Comparison of ENCODE assay signal across 10 cellular contexts in the genomic region with DNA sequence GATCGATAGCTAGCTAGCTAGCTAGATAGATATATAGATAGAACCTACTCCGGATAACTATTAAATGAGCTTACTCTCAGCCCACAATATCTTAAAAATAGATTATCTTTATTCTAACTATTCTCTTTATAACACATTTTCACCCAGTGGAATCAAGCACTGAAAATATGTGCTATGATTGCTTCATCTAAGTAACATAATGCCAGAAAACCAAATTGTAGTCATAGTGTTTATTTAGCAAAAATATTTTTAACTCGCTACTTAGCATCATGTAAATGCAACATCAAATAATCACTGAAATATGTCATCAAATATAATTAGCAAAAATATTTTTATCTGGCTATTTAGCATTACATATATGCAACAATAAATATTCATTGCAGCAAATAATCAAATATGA. TPM values are rescaled to one million over a fixed set of nuclear protein-coding genes. Genes with fewer than 3 reads are reported as not detected.
DNase-seq lines count a peak whose midpoint lies in the region; ATAC-seq and TF ChIP-seq lines count a peak whose summit lies in the region.
"Had no signal": no experiment of that assay in that cellular context is flagged by ENCODE, and none has a peak within 500 bp of the region (broad histone marks: within the 10 kb centered on the region; RNA-seq: fewer than 3 reads in every experiment).

No MANE protein-coding gene starts in this region.

- peak overlapping the region; percentile 51 to 65 for H3K4me3 ChIP-seq in CD4-positive, alpha-beta memory T cell (ENCODE audit: low read length in 2 of 2)
- peak overlapping the region; percentile 28 for H3K4me3 ChIP-seq in fibroblast of pulmonary artery (replicated peaks; ENCODE audit: low read depth, low read length)

- no peak for DNase-seq in CD4-positive, alpha-beta memory T cell
- no peak for DNase-seq in activated CD4-positive, alpha-beta memory T cell treated with anti-CD3 and anti-CD28 coated beads for 36 hours
- DNase-seq in fibroblast of pulmonary artery (ENCODE audit: low read depth) (peak; percentile 44), RKO (ENCODE audit: low spot score) (no peak), NCI-H524 treated with DMSO at 0.1 percent for 48 hours (lab: John Stamatoyannopoulos, UW) (no peak), cerebellar nuclear complex (lab: John Stamatoyannopoulos, UW) (no peak)
- DNase-seq: effector CD8-positive, alpha-beta T cell had no signal

- ATAC-seq in GM21619 (IDR thresholded peaks at IDR 0.05; ENCODE audit: unreplicated experiment), result peak; percentile 6
- ATAC-seq in GM21447 (IDR thresholded peaks at IDR 0.05; ENCODE audit: unreplicated experiment), result no peak

- intact Hi-C loops in CD4-positive, alpha-beta memory T cell (cut with micrococcal nuclease), result loop anchor here (5.0 kb wide), 5 partner anchors 42 to 1343 kb away; a partner anchor contains a TSS
- intact Hi-C loops in activated CD4-positive, alpha-beta memory T cell treated with anti-CD3 and anti-CD28 coated beads for 36 hours (cut with micrococcal nuclease), result loop anchor here (5.0 to 10.0 kb wide), 5 partner anchors 128 to 1174 kb away; no protein-coding TSS in a partner anchor

- peak overlapping the region; percentile 68 for H3K27ac ChIP-seq in CD4-positive, alpha-beta memory T cell (ENCODE audit: low read depth, low read length)

- POLR2A ChIA-PET in CD4-positive, alpha-beta memory T cell (lab: Charles Lee; ENCODE audit: partially characterized antibody), result interaction anchor here (0.5 to 8.1 kb wide), 3 partner anchors 16 to 150 kb away, joined by 3 to 100 read pairs (median 3); no protein-coding TSS in a partner anchor
- POLR2A ChIA-PET in activated CD4-positive, alpha-beta memory T cell treated with anti-CD3 and anti-CD28 coated beads for 36 hours (lab: Charles Lee), result interaction anchor here (1.3 to 6.1 kb wide), 4 partner anchors 14 to 335 kb away, joined by 4 to 75 read pairs (median 6); no protein-coding TSS in a partner anchor

- no peak for TF ChIP-seq CTCF in fibroblast of pulmonary artery (IDR thresholded peaks at IDR 0.05; ENCODE audit: low read length, missing control alignments)

- peaks cover 0 to 6% of the 10 kb centered on the region in 2 donors for H3K36me3 Mint-ChIP-seq in CD4-positive, alpha-beta memory T cell
- peaks cover 12% of the 10 kb centered on the region for H3K36me3 Mint-ChIP-seq in activated CD4-positive, alpha-beta memory T cell treated with anti-CD3 and anti-CD28 coated beads for 36 hours

- no peaks in the 10 kb centered on the region for H3K27me3 ChIP-seq in CD4-positive, alpha-beta memory T cell (ENCODE audit: insufficient read depth, low read length)

- no peaks in the 10 kb centered on the region for H3K9me3 Mint-ChIP-seq in CD4-positive, alpha-beta memory T cell
- H3K9me3 Mint-ChIP-seq in activated CD4-positive, alpha-beta memory T cell treated with anti-CD3 and anti-CD28 coated beads for 36 hours, result no peaks in the 10 kb centered on the region

- H3K4me3 Mint-ChIP-seq in CD4-positive, alpha-beta memory T cell, result peak overlapping the region; percentile 75 to 93 (median 89)
- peak overlapping the region; percentile 78 for H3K4me3 Mint-ChIP-seq in activated CD4-positive, alpha-beta memory T cell treated with anti-CD3 and anti-CD28 coated beads for 36 hours

- no peaks in the 10 kb centered on the region for H3K27me3 Mint-ChIP-seq in CD4-positive, alpha-beta memory T cell
- H3K27me3 Mint-ChIP-seq in activated CD4-positive, alpha-beta memory T cell treated with anti-CD3 and anti-CD28 coated beads for 36 hours, result no peaks in the 10 kb centered on the region

- peaks cover 52% of the 10 kb centered on the region for H3K4me1 ChIP-seq in CD4-positive, alpha-beta memory T cell (ENCODE audit: insufficient read depth, low read length)

- no peaks in the 10 kb centered on the region for H3K9me3 ChIP-seq in CD4-positive, alpha-beta memory T cell (ENCODE audit: control insufficient read depth in 1 of 2, low read length in 2 of 2)

- H3K36me3 ChIP-seq in CD4-positive, alpha-beta memory T cell (ENCODE audit: insufficient read depth, low read length), result no peaks in the 10 kb centered on the region

- peak overlapping the region; percentile 61 to 92 (median 88) for H3K27ac Mint-ChIP-seq in CD4-positive, alpha-beta memory T cell
- peak overlapping the region; percentile 87 for H3K27ac Mint-ChIP-seq in activated CD4-positive, alpha-beta memory T cell treated with anti-CD3 and anti-CD28 coated beads for 36 hours

- H3K4me1 Mint-ChIP-seq in CD4-positive, alpha-beta memory T cell, result peaks cover 25 to 61% (median 38%) of the 10 kb centered on the region in 4 donors
- peaks cover 44% of the 10 kb centered on the region for H3K4me1 Mint-ChIP-seq in activated CD4-positive, alpha-beta memory T cell treated with anti-CD3 and anti-CD28 coated beads for 36 hours (ENCODE audit: low read depth)

- CTCF ChIA-PET in CD4-positive, alpha-beta memory T cell (lab: Charles Lee; ENCODE audit: partially characterized antibody), result interaction anchor here (0.9 to 7.0 kb wide), 9 partner anchors 10 to 129 kb away, joined by 3 to 43 read pairs (median 6); no protein-coding TSS in a partner anchor
- CTCF ChIA-PET in activated CD4-positive, alpha-beta memory T cell treated with anti-CD3 and anti-CD28 coated beads for 36 hours (lab: Charles Lee), result interaction anchor here (0.7 to 1.3 kb wide), 8 partner anchors 13 to 148 kb away, joined by 3 to 5 read pairs (median 4); no protein-coding TSS in a partner anchor

RNA-seq across cellular contexts. Expression of a gene that starts 1.5 kb away (rescaled TPM):
- 10 to 100 TPM; 16.8 to 19.3 TPM for total RNA-seq in CD4-positive, alpha-beta memory T cell
- polyA plus RNA-seq in CD4-positive, alpha-beta memory T cell, result 10 to 100 TPM; 46.2 to 53.1 TPM
- total RNA-seq in activated CD4-positive, alpha-beta memory T cell treated with anti-CD3 and anti-CD28 coated beads for 36 hours, result 10 to 100 TPM; 28.0 to 28.4 TPM
- total RNA-seq: SK-MEL-5 had no signal

RNA-seq across cellular contexts. Expression of a gene that starts 31.3 kb away (rescaled TPM):
- total RNA-seq in CD4-positive, alpha-beta memory T cell, result 10 to 100 TPM; 37.6 to 38.4 TPM
- polyA plus RNA-seq in CD4-positive, alpha-beta memory T cell, result 10 to 100 TPM; 18.6 to 23.1 TPM
- 10 to 100 TPM; 35.2 to 35.6 TPM for total RNA-seq in activated CD4-positive, alpha-beta memory T cell treated with anti-CD3 and anti-CD28 coated beads for 36 hours
